ENCODE assay signal across 8 cellular contexts in genomic region chr6:159729598-159729997, GRCh38. TPM values are rescaled to one million over a fixed set of nuclear protein-coding genes. Genes with fewer than 3 reads are reported as not detected.
DNase-seq lines count a peak whose midpoint lies in the region; ATAC-seq and TF ChIP-seq lines count a peak whose summit lies in the region.

No MANE protein-coding gene starts in this region.

- CTCF ChIA-PET in activated CD4-positive, alpha-beta T cell treated with anti-CD3 and anti-CD28 coated beads for 36 hours (lab: Charles Lee) = interaction anchor here (1.5 to 2.0 kb wide), 7 partner anchors 8 to 36 kb away, joined by 3 to 12 read pairs (median 5); partner anchors contain the start of gene ACAT2

- H3K4me3 ChIP-seq in NB4 (ENCODE audit: low read depth, low read length) (peak overlapping the region; percentile 83), parathyroid adenoma (ENCODE audit: low read depth, low read length) (peak overlapping the region; percentile 81)
- H3K4me3 ChIP-seq in effector memory CD4-positive, alpha-beta T cell (ENCODE audit: insufficient read depth, low read depth, low read length, poor library complexity, severe bottlenecking) = peak overlapping the region; percentile 46

- no peak for ATAC-seq in activated CD4-positive, alpha-beta T cell treated with anti-CD3 and anti-CD28 coated beads for 36 hours
- ATAC-seq in GM18519 (IDR thresholded peaks at IDR 0.05; ENCODE audit: low FRiP score, unreplicated experiment) (no peak), HG02678 (IDR thresholded peaks at IDR 0.05; ENCODE audit: unreplicated experiment) (no peak)

- no peaks in the 10 kb centered on the region for H3K27me3 ChIP-seq in effector memory CD4-positive, alpha-beta T cell (replicated peaks; ENCODE audit: control insufficient read depth, insufficient read depth, low read length, poor library complexity, severe bottlenecking)
- H3K27me3 ChIP-seq in parathyroid adenoma (ENCODE audit: control insufficient read depth, insufficient read depth, low read length) = no peaks in the 10 kb centered on the region

- TF ChIP-seq CTCF in NB4 (IDR thresholded peaks at IDR 0.05; ENCODE audit: low read depth, low read length) (no peak), parathyroid adenoma (IDR thresholded peaks at IDR 0.05) (no peak)

- H3K9ac ChIP-seq in parathyroid adenoma = no peak overlapping the region

- peaks cover 54% of the 10 kb centered on the region for H3K79me2 ChIP-seq in parathyroid adenoma

- H3K36me3 Mint-ChIP-seq in activated CD4-positive, alpha-beta T cell treated with anti-CD3 and anti-CD28 coated beads for 36 hours (ENCODE audit: low read depth) = peaks cover 43% of the 10 kb centered on the region

- TF ChIP-seq POLR2A in NB4 (IDR thresholded peaks at IDR 0.05; ENCODE audit: extremely low read depth, insufficient read length) = no peak

- no peaks in the 10 kb centered on the region for H3K27me3 Mint-ChIP-seq in activated CD4-positive, alpha-beta T cell treated with anti-CD3 and anti-CD28 coated beads for 36 hours

- peak overlapping the region; percentile 44 for H3K27ac ChIP-seq in effector memory CD4-positive, alpha-beta T cell (ENCODE audit: insufficient read depth, low read length, poor library complexity, severe bottlenecking)
- no peak overlapping the region for H3K27ac ChIP-seq in parathyroid adenoma

- H3K4me1 Mint-ChIP-seq in activated CD4-positive, alpha-beta T cell treated with anti-CD3 and anti-CD28 coated beads for 36 hours = peaks cover 54% of the 10 kb centered on the region

- peak overlapping the region; percentile 72 for H3K4me2 ChIP-seq in parathyroid adenoma (ENCODE audit: low read length)

- H2AFZ ChIP-seq in parathyroid adenoma = no peak overlapping the region

- H3K36me3 ChIP-seq in effector memory CD4-positive, alpha-beta T cell (ENCODE audit: control insufficient read depth, insufficient read depth, low read length) = peaks cover 6% of the 10 kb centered on the region
- H3K36me3 ChIP-seq in parathyroid adenoma (ENCODE audit: control insufficient read depth, insufficient read depth, low read length) = no peaks in the 10 kb centered on the region

- POLR2A ChIA-PET in activated CD4-positive, alpha-beta T cell treated with anti-CD3 and anti-CD28 coated beads for 36 hours (lab: Charles Lee) = interaction anchor here (0.8 to 2.2 kb wide), 2 partner anchors 8 to 60 kb away, joined by 4 to 11 read pairs; partner anchors contain the start of genes MRPL18 and TCP1

- intact Hi-C loops in activated CD4-positive, alpha-beta T cell treated with anti-CD3 and anti-CD28 coated beads for 36 hours (cut with DNase I, micrococcal nuclease) = no loop called here

- DNase-seq in activated CD4-positive, alpha-beta T cell treated with anti-CD3 and anti-CD28 coated beads for 36 hours = no peak
- no peak for DNase-seq in activated CD4-positive, alpha-beta T cell treated with anti-CD3 and anti-CD28 coated beads for 1 hour
- peak; percentile 37 for DNase-seq in NB4 (ENCODE audit: low read depth)
- no peak for DNase-seq in effector memory CD4-positive, alpha-beta T cell
- DNase-seq in NCI-H1105 treated with DMSO at 0.1 percent for 48 hours (lab: John Stamatoyannopoulos, UW) = no peak

- H3K4me1 ChIP-seq in effector memory CD4-positive, alpha-beta T cell (ENCODE audit: control insufficient read depth, insufficient read depth, low read length, poor library complexity, severe bottlenecking) = peaks cover 36% of the 10 kb centered on the region
- H3K4me1 ChIP-seq in parathyroid adenoma = peaks cover 8% of the 10 kb centered on the region

- no peaks in the 10 kb centered on the region for H3K9me3 ChIP-seq in effector memory CD4-positive, alpha-beta T cell (ENCODE audit: control insufficient read depth, low read length)
- H3K9me3 ChIP-seq in parathyroid adenoma (ENCODE audit: control insufficient read depth, low read length) = no peaks in the 10 kb centered on the region

- no peaks in the 10 kb centered on the region for H3K9me3 Mint-ChIP-seq in activated CD4-positive, alpha-beta T cell treated with anti-CD3 and anti-CD28 coated beads for 36 hours (ENCODE audit: low read depth)

- H3K4me3 Mint-ChIP-seq in activated CD4-positive, alpha-beta T cell treated with anti-CD3 and anti-CD28 coated beads for 36 hours = peak overlapping the region; percentile 95

- peak overlapping the region; percentile 96 for H3K27ac Mint-ChIP-seq in activated CD4-positive, alpha-beta T cell treated with anti-CD3 and anti-CD28 coated beads for 36 hours

RNA-seq across cellular contexts. Expression of gene WTAP, which starts 2.3 kb away (rescaled TPM):
- 10 to 100 TPM; 87.2 to 91.5 TPM for total RNA-seq in activated CD4-positive, alpha-beta T cell treated with anti-CD3 and anti-CD28 coated beads for 36 hours

RNA-seq across cellular contexts. Expression of gene ACAT2, which starts 32.2 kb away (rescaled TPM):
- total RNA-seq in activated CD4-positive, alpha-beta T cell treated with anti-CD3 and anti-CD28 coated beads for 36 hours = 10 to 100 TPM; 55.0 to 82.1 TPM

RNA-seq across cellular contexts. Expression of gene SOD2, which starts 36.6 kb away (rescaled TPM):
- 100 to 1,000 TPM in 1 of 2 experiments, 10 to 100 TPM in 1; 90.6 to 105 TPM for total RNA-seq in activated CD4-positive, alpha-beta T cell treated with anti-CD3 and anti-CD28 coated beads for 36 hours

RNA-seq across cellular contexts. Expression of gene TCP1, which starts 59.8 kb away (rescaled TPM):
- 100 to 1,000 TPM; 358 to 496 TPM for total RNA-seq in activated CD4-positive, alpha-beta T cell treated with anti-CD3 and anti-CD28 coated beads for 36 hours
